ENCODE assay signal across 13 cellular contexts in genomic region chr12:27619308-27619707, GRCh38.
A peak's percentile ranks its signal among the peaks of the same experiment; 100 is the strongest.
DNase-seq lines count a peak whose midpoint lies in the region; ATAC-seq, FAIRE-seq and TF ChIP-seq lines count a peak whose summit lies in the region.
"Had no signal": no experiment of that assay in that cellular context is flagged by ENCODE, and none has a peak within 500 bp of the region (broad histone marks: within the 10 kb centered on the region; RNA-seq: fewer than 3 reads in every experiment).

No MANE protein-coding gene starts in this region.

- DNase-seq in heart right ventricle (no peak), cardiac septum (ENCODE audit: low spot score) (no peak), foreskin fibroblast (peak; percentile 84 to 90), urothelium cell line (ENCODE audit: low spot score) (peak; percentile 60), stomach (no peak), NK-92 (lab: John Stamatoyannopoulos, UW; ENCODE audit: unreplicated experiment) (no peak)
- DNase-seq in stimulated activated naive CD4-positive, alpha-beta T cell (lab: John Stamatoyannopoulos, UW), result no peak
- DNase-seq: DMS 273 treated with DMSO at 0.1 percent for 48 hours, transverse colon had no signal

- intact Hi-C loops in heart right ventricle (cut with DNase I), result loop anchor here in 1 of 10 donors (5.0 kb wide), 1 partner anchor 37 kb away; no protein-coding TSS in a partner anchor
- intact Hi-C loops in cardiac septum (cut with DNase I), result no loop called here
- intact Hi-C loops in stomach (cut with DNase I; ENCODE audit: low total_unique reads), result no loop called here

- no peaks in the 10 kb centered on the region for H3K36me3 ChIP-seq in heart right ventricle
- no peaks in the 10 kb centered on the region for H3K36me3 ChIP-seq in stomach
- H3K36me3 ChIP-seq: prostate gland, transverse colon had no signal

- TF ChIP-seq CTCF in heart right ventricle (IDR thresholded peaks at IDR 0.05) (no peak), foreskin fibroblast (IDR thresholded peaks at IDR 0.05; ENCODE audit: low read depth, low read length) (no peak), stomach (IDR thresholded peaks at IDR 0.05) (no peak)

- H3K4me1 ChIP-seq in heart right ventricle (peaks cover 10 to 97% (median 72%) of the 10 kb centered on the region in 9 donors), stomach (peaks cover 0 to 47% (median 17%) of the 10 kb centered on the region in 4 donors)
- H3K4me1 ChIP-seq: prostate gland, transverse colon had no signal

- TF ChIP-seq EP300 in stomach (IDR thresholded peaks at IDR 0.05), result no peak

- H3K4me3 ChIP-seq in heart right ventricle (no peak overlapping the region), foreskin fibroblast (ENCODE audit: low read depth in 1 of 2, low read length in 2 of 2) (no peak overlapping the region), stomach (no peak overlapping the region)
- H3K4me3 ChIP-seq: prostate gland, transverse colon had no signal

- no peaks in the 10 kb centered on the region for H3K27me3 ChIP-seq in heart right ventricle
- no peaks in the 10 kb centered on the region for H3K27me3 ChIP-seq in stomach
- H3K27me3 ChIP-seq: transverse colon had no signal

- ATAC-seq in heart right ventricle (peak in 5 of 8 donors; percentile 32 to 75 (median 68)), SK-N-SH treated with all-trans-retinoic acid at 6 μM for 48 hours (peak; percentile 51)

- FAIRE-seq in urothelium cell line (lab: Jason Lieb, UNC), result no peak
- FAIRE-seq: endometrium, TTC549 had no signal

- TF ChIP-seq POLR2A in stomach (IDR thresholded peaks at IDR 0.05), result no peak

- H3K27ac ChIP-seq in heart right ventricle, result peak overlapping the region in 1 of 10 donors; percentile 39
- no peak overlapping the region for H3K27ac ChIP-seq in stomach
- H3K27ac ChIP-seq: prostate gland, transverse colon had no signal

- H3K9me3 ChIP-seq in heart right ventricle (no peaks in the 10 kb centered on the region), stomach (no peaks in the 10 kb centered on the region)
- H3K9me3 ChIP-seq: prostate gland, transverse colon had no signal

TF ChIP-seq in SK-N-SH treated with all-trans-retinoic acid at 6 μM for 48 hours, 23 proteins besides CTCF, POLR2A, EP300 and RAD21:
- TF ChIP-seq ZC3H10 (CRISPR knock-in tag; IDR thresholded peaks at IDR 0.05) (no peak), ZFP30 (CRISPR knock-in tag; IDR thresholded peaks at IDR 0.05) (no peak), OSR1 (CRISPR knock-in tag; IDR thresholded peaks at IDR 0.05) (no peak), CSDC2 (CRISPR knock-in tag; IDR thresholded peaks at IDR 0.05) (no peak), TSHZ2 (CRISPR knock-in tag; IDR thresholded peaks at IDR 0.05) (no peak), POU6F1 (CRISPR knock-in tag; IDR thresholded peaks at IDR 0.05; ENCODE audit: borderline replicate concordance, low read depth) (no peak), CREB5 (CRISPR knock-in tag; IDR thresholded peaks at IDR 0.05; ENCODE audit: low read depth) (peak; percentile 69; the same call in 1 of the 2 replicates), CSRNP3 (CRISPR knock-in tag; IDR thresholded peaks at IDR 0.05) (no peak), ISL1 (CRISPR knock-in tag; IDR thresholded peaks at IDR 0.05) (peak; percentile 87), ZNF8 (CRISPR knock-in tag; IDR thresholded peaks at IDR 0.05) (no peak), ESRRG (CRISPR knock-in tag; IDR thresholded peaks at IDR 0.05) (no peak), RARB (CRISPR knock-in tag; IDR thresholded peaks at IDR 0.05) (no peak), TCF4 (CRISPR knock-in tag; IDR thresholded peaks at IDR 0.05; ENCODE audit: borderline replicate concordance) (no peak), SNAI2 (CRISPR knock-in tag; IDR thresholded peaks at IDR 0.05) (no peak), PPARA (CRISPR knock-in tag; IDR thresholded peaks at IDR 0.05; ENCODE audit: borderline replicate concordance) (no peak), TOX (CRISPR knock-in tag; IDR thresholded peaks at IDR 0.05; ENCODE audit: borderline replicate concordance) (peak; percentile 74)
- TF ChIP-seq, protein P1, sequence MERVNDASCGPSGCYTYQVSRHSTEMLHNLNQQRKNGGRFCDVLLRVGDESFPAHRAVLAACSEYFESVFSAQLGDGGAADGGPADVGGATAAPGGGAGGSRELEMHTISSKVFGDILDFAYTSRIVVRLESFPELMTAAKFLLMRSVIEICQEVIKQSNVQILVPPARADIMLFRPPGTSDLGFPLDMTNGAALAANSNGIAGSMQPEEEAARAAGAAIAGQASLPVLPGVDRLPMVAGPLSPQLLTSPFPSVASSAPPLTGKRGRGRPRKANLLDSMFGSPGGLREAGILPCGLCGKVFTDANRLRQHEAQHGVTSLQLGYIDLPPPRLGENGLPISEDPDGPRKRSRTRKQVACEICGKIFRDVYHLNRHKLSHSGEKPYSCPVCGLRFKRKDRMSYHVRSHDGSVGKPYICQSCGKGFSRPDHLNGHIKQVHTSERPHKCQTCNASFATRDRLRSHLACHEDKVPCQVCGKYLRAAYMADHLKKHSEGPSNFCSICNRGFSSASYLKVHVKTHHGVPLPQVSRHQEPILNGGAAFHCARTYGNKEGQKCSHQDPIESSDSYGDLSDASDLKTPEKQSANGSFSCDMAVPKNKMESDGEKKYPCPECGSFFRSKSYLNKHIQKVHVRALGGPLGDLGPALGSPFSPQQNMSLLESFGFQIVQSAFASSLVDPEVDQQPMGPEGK (CRISPR knock-in tag; IDR thresholded peaks at IDR 0.05; ENCODE audit: borderline replicate concordance), result no peak

Comparison
In these comparisons a context has a peak if more than half of its experiments do, and no peak if none do; other contexts are left out.
1. DNase-seq: peak in foreskin fibroblast (2 of 2) and urothelium cell line (single experiment); none in heart right ventricle (0 of 2), cardiac septum (single experiment), stomach (single experiment), stimulated activated naive CD4-positive, alpha-beta T cell (0 of 6) and NK-92 (single experiment).